In the genomic region with DNA sequence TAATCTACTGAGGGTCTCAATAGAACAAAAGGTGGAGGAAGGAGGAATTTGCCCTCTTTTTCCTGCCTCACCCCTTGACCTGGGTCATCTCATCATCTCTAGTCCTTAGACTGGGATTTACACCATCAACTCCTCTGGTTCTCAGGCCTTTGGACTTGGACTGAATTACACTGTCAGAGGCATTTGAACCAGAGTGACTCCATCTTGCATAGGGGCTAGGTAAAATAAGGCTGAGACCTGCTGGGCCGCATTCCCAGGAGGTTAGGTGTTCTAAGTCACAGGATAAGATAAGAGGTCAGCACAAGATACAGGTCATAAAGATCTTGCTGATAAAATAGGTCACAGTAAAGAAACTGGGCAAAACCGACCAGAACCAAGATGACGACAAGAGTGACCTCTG, we compare ENCODE assay signal across 1 cellular context.
TF ChIP-seq lines count a peak whose summit lies in the region.

No MANE protein-coding gene starts in this region.

TF ChIP-seq in K562, 482 proteins besides CTCF, POLR2A, EP300 and RAD21 (continued from another document and continues in another):
- TF ChIP-seq, protein P1, sequence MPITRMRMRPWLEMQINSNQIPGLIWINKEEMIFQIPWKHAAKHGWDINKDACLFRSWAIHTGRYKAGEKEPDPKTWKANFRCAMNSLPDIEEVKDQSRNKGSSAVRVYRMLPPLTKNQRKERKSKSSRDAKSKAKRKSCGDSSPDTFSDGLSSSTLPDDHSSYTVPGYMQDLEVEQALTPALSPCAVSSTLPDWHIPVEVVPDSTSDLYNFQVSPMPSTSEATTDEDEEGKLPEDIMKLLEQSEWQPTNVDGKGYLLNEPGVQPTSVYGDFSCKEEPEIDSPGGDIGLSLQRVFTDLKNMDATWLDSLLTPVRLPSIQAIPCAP (CRISPR knock-in tag; IDR thresholded peaks at IDR 0.05; ENCODE audit: borderline replicate concordance): no peak
- TF ChIP-seq, protein P2, sequence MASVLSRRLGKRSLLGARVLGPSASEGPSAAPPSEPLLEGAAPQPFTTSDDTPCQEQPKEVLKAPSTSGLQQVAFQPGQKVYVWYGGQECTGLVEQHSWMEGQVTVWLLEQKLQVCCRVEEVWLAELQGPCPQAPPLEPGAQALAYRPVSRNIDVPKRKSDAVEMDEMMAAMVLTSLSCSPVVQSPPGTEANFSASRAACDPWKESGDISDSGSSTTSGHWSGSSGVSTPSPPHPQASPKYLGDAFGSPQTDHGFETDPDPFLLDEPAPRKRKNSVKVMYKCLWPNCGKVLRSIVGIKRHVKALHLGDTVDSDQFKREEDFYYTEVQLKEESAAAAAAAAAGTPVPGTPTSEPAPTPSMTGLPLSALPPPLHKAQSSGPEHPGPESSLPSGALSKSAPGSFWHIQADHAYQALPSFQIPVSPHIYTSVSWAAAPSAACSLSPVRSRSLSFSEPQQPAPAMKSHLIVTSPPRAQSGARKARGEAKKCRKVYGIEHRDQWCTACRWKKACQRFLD (CRISPR knock-in tag; IDR thresholded peaks at IDR 0.05): no peak
- TF ChIP-seq ILF3 (IDR thresholded peaks at IDR 0.05; ENCODE audit: borderline replicate concordance) (no peak), ZBED1 (IDR thresholded peaks at IDR 0.05) (no peak), FOXM1 (IDR thresholded peaks at IDR 0.05; ENCODE audit: low read depth) (no peak), FOXM1 (CRISPR knock-in tag; IDR thresholded peaks at IDR 0.05; ENCODE audit: low read depth) (no peak), PYGO2 (tag; IDR thresholded peaks at IDR 0.05) (no peak), SMAD4 (CRISPR knock-in tag; conservative IDR thresholded peaks at IDR 0.05) (peak; percentile 59; the same call in 1 of the 2 replicates), KLF16 (IDR thresholded peaks at IDR 0.05) (no peak), RAD51 (IDR thresholded peaks at IDR 0.05; ENCODE audit: borderline replicate concordance, low read depth) (no peak), PURB (CRISPR knock-in tag; IDR thresholded peaks at IDR 0.05; ENCODE audit: low read depth) (no peak), NFIX (CRISPR knock-in tag; IDR thresholded peaks at IDR 0.05; ENCODE audit: low read depth) (no peak), HDAC8 (tag; IDR thresholded peaks at IDR 0.05) (peak; percentile 85), ZNF133 (CRISPR knock-in tag; IDR thresholded peaks at IDR 0.05) (no peak), PTBP1 (IDR thresholded peaks at IDR 0.05; ENCODE audit: low read depth, low read length) (no peak), ELF1 (tag; IDR thresholded peaks at IDR 0.05) (no peak), ZKSCAN8 (CRISPR knock-in tag; IDR thresholded peaks at IDR 0.05) (no peak), NCOA1 (IDR thresholded peaks at IDR 0.05; ENCODE audit: low read depth) (no peak), NR2C1 (IDR thresholded peaks at IDR 0.05) (no peak), NR2C1 (tag; IDR thresholded peaks at IDR 0.05) (peak; percentile 68), GATA2 (CRISPR knock-in tag; IDR thresholded peaks at IDR 0.05) (no peak), CBX1 (IDR thresholded peaks at IDR 0.05; ENCODE audit: low read depth) (no peak), EZH2 (IDR thresholded peaks at IDR 0.05; ENCODE audit: borderline replicate concordance, low read depth, low read length) (no peak), FOSL1 (tag; conservative IDR thresholded peaks at IDR 0.05) (no peak), ZNF212 (CRISPR knock-in tag; IDR thresholded peaks at IDR 0.05) (no peak), SUPT5H (IDR thresholded peaks at IDR 0.05) (no peak)
- TF ChIP-seq, protein P3, sequence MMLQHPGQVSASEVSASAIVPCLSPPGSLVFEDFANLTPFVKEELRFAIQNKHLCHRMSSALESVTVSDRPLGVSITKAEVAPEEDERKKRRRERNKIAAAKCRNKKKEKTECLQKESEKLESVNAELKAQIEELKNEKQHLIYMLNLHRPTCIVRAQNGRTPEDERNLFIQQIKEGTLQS (IDR thresholded peaks at IDR 0.05): no peak
- TF ChIP-seq, protein P3 (CRISPR knock-in tag; conservative IDR thresholded peaks at IDR 0.05): no peak
- TF ChIP-seq, protein P4, sequence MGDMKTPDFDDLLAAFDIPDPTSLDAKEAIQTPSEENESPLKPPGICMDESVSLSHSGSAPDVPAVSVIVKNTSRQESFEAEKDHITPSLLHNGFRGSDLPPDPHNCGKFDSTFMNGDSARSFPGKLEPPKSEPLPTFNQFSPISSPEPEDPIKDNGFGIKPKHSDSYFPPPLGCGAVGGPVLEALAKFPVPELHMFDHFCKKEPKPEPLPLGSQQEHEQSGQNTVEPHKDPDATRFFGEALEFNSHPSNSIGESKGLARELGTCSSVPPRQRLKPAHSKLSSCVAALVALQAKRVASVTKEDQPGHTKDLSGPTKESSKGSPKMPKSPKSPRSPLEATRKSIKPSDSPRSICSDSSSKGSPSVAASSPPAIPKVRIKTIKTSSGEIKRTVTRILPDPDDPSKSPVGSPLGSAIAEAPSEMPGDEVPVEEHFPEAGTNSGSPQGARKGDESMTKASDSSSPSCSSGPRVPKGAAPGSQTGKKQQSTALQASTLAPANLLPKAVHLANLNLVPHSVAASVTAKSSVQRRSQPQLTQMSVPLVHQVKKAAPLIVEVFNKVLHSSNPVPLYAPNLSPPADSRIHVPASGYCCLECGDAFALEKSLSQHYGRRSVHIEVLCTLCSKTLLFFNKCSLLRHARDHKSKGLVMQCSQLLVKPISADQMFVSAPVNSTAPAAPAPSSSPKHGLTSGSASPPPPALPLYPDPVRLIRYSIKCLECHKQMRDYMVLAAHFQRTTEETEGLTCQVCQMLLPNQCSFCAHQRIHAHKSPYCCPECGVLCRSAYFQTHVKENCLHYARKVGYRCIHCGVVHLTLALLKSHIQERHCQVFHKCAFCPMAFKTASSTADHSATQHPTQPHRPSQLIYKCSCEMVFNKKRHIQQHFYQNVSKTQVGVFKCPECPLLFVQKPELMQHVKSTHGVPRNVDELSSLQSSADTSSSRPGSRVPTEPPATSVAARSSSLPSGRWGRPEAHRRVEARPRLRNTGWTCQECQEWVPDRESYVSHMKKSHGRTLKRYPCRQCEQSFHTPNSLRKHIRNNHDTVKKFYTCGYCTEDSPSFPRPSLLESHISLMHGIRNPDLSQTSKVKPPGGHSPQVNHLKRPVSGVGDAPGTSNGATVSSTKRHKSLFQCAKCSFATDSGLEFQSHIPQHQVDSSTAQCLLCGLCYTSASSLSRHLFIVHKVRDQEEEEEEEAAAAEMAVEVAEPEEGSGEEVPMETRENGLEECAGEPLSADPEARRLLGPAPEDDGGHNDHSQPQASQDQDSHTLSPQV (IDR thresholded peaks at IDR 0.05): 0 out of 2 replicates have a peak, but pooled peaks have one; percentile 42
- TF ChIP-seq, protein P5, sequence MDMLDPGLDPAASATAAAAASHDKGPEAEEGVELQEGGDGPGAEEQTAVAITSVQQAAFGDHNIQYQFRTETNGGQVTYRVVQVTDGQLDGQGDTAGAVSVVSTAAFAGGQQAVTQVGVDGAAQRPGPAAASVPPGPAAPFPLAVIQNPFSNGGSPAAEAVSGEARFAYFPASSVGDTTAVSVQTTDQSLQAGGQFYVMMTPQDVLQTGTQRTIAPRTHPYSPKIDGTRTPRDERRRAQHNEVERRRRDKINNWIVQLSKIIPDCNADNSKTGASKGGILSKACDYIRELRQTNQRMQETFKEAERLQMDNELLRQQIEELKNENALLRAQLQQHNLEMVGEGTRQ (CRISPR knock-in tag; IDR thresholded peaks at IDR 0.05): no peak
- TF ChIP-seq, protein P6, sequence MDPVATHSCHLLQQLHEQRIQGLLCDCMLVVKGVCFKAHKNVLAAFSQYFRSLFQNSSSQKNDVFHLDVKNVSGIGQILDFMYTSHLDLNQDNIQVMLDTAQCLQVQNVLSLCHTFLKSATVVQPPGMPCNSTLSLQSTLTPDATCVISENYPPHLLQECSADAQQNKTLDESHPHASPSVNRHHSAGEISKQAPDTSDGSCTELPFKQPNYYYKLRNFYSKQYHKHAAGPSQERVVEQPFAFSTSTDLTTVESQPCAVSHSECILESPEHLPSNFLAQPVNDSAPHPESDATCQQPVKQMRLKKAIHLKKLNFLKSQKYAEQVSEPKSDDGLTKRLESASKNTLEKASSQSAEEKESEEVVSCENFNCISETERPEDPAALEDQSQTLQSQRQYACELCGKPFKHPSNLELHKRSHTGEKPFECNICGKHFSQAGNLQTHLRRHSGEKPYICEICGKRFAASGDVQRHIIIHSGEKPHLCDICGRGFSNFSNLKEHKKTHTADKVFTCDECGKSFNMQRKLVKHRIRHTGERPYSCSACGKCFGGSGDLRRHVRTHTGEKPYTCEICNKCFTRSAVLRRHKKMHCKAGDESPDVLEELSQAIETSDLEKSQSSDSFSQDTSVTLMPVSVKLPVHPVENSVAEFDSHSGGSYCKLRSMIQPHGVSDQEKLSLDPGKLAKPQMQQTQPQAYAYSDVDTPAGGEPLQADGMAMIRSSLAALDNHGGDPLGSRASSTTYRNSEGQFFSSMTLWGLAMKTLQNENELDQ (CRISPR knock-in tag; IDR thresholded peaks at IDR 0.05; ENCODE audit: borderline replicate concordance): no peak
- TF ChIP-seq, protein P7, sequence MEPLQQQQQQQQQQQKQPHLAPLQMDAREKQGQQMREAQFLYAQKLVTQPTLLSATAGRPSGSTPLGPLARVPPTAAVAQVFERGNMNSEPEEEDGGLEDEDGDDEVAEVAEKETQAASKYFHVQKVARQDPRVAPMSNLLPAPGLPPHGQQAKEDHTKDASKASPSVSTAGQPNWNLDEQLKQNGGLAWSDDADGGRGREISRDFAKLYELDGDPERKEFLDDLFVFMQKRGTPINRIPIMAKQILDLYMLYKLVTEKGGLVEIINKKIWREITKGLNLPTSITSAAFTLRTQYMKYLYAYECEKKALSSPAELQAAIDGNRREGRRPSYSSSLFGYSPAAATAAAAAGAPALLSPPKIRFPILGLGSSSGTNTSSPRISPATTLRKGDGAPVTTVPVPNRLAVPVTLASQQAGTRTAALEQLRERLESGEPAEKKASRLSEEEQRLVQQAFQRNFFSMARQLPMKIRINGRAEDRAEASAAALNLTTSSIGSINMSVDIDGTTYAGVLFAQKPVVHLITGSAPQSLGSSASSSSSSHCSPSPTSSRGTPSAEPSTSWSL (CRISPR knock-in tag; IDR thresholded peaks at IDR 0.05; ENCODE audit: borderline replicate concordance): no peak
- TF ChIP-seq, protein P8, sequence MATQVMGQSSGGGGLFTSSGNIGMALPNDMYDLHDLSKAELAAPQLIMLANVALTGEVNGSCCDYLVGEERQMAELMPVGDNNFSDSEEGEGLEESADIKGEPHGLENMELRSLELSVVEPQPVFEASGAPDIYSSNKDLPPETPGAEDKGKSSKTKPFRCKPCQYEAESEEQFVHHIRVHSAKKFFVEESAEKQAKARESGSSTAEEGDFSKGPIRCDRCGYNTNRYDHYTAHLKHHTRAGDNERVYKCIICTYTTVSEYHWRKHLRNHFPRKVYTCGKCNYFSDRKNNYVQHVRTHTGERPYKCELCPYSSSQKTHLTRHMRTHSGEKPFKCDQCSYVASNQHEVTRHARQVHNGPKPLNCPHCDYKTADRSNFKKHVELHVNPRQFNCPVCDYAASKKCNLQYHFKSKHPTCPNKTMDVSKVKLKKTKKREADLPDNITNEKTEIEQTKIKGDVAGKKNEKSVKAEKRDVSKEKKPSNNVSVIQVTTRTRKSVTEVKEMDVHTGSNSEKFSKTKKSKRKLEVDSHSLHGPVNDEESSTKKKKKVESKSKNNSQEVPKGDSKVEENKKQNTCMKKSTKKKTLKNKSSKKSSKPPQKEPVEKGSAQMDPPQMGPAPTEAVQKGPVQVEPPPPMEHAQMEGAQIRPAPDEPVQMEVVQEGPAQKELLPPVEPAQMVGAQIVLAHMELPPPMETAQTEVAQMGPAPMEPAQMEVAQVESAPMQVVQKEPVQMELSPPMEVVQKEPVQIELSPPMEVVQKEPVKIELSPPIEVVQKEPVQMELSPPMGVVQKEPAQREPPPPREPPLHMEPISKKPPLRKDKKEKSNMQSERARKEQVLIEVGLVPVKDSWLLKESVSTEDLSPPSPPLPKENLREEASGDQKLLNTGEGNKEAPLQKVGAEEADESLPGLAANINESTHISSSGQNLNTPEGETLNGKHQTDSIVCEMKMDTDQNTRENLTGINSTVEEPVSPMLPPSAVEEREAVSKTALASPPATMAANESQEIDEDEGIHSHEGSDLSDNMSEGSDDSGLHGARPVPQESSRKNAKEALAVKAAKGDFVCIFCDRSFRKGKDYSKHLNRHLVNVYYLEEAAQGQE (CRISPR knock-in tag; IDR thresholded peaks at IDR 0.05; ENCODE audit: low read depth): no peak
- TF ChIP-seq, protein P9, sequence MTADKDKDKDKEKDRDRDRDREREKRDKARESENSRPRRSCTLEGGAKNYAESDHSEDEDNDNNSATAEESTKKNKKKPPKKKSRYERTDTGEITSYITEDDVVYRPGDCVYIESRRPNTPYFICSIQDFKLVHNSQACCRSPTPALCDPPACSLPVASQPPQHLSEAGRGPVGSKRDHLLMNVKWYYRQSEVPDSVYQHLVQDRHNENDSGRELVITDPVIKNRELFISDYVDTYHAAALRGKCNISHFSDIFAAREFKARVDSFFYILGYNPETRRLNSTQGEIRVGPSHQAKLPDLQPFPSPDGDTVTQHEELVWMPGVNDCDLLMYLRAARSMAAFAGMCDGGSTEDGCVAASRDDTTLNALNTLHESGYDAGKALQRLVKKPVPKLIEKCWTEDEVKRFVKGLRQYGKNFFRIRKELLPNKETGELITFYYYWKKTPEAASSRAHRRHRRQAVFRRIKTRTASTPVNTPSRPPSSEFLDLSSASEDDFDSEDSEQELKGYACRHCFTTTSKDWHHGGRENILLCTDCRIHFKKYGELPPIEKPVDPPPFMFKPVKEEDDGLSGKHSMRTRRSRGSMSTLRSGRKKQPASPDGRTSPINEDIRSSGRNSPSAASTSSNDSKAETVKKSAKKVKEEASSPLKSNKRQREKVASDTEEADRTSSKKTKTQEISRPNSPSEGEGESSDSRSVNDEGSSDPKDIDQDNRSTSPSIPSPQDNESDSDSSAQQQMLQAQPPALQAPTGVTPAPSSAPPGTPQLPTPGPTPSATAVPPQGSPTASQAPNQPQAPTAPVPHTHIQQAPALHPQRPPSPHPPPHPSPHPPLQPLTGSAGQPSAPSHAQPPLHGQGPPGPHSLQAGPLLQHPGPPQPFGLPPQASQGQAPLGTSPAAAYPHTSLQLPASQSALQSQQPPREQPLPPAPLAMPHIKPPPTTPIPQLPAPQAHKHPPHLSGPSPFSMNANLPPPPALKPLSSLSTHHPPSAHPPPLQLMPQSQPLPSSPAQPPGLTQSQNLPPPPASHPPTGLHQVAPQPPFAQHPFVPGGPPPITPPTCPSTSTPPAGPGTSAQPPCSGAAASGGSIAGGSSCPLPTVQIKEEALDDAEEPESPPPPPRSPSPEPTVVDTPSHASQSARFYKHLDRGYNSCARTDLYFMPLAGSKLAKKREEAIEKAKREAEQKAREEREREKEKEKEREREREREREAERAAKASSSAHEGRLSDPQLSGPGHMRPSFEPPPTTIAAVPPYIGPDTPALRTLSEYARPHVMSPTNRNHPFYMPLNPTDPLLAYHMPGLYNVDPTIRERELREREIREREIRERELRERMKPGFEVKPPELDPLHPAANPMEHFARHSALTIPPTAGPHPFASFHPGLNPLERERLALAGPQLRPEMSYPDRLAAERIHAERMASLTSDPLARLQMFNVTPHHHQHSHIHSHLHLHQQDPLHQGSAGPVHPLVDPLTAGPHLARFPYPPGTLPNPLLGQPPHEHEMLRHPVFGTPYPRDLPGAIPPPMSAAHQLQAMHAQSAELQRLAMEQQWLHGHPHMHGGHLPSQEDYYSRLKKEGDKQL (CRISPR knock-in tag; IDR thresholded peaks at IDR 0.05; ENCODE audit: borderline replicate concordance): no peak
- TF ChIP-seq, protein P10, sequence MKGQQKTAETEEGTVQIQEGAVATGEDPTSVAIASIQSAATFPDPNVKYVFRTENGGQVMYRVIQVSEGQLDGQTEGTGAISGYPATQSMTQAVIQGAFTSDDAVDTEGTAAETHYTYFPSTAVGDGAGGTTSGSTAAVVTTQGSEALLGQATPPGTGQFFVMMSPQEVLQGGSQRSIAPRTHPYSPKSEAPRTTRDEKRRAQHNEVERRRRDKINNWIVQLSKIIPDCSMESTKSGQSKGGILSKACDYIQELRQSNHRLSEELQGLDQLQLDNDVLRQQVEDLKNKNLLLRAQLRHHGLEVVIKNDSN (CRISPR knock-in tag; IDR thresholded peaks at IDR 0.05): no peak
